13 cellular contexts compared by ENCODE assay signal in genomic region chr14:100308112-100308792, GRCh38. TPM values are rescaled to one million over a fixed set of nuclear protein-coding genes. Genes with fewer than 3 reads are reported as not detected.
A peak's percentile ranks its signal among the peaks of the same experiment; 100 is the strongest.
DNase-seq lines count a peak whose midpoint lies in the region; ATAC-seq and TF ChIP-seq lines count a peak whose summit lies in the region.
"Had no signal": no experiment of that assay in that cellular context is flagged by ENCODE, and none has a peak within 500 bp of the region (broad histone marks: within the 10 kb centered on the region; RNA-seq: fewer than 3 reads in every experiment).

No MANE protein-coding gene starts in this region.

- H3K36me3 ChIP-seq in left ventricle myocardium inferior (no peaks in the 10 kb centered on the region), upper lobe of right lung (no peaks in the 10 kb centered on the region)
- H3K36me3 ChIP-seq: brain microvascular endothelial cell had no signal

- TF ChIP-seq CTCF in left ventricle myocardium inferior (IDR thresholded peaks at IDR 0.05; ENCODE audit: borderline replicate concordance) (no peak), upper lobe of right lung (IDR thresholded peaks at IDR 0.05) (no peak)

- H3K27me3 ChIP-seq in left ventricle myocardium inferior (ENCODE audit: low read depth) (no peaks in the 10 kb centered on the region), upper lobe of right lung (no peaks in the 10 kb centered on the region)
- H3K27me3 ChIP-seq: brain microvascular endothelial cell had no signal

- intact Hi-C loops in left ventricle myocardium inferior (cut with micrococcal nuclease) (no loop called here), Right ventricle myocardium inferior (cut with DNase I) (loop anchor here (5.0 kb wide), 1 partner anchor 66 kb away; no protein-coding TSS in a partner anchor), upper lobe of right lung (cut with DNase I) (no loop called here)

- peaks cover 71% of the 10 kb centered on the region for H3K4me1 ChIP-seq in left ventricle myocardium inferior
- peaks cover 26% of the 10 kb centered on the region for H3K4me1 ChIP-seq in upper lobe of right lung

- H3K27ac ChIP-seq in left ventricle myocardium inferior (replicated peaks) (peak overlapping the region; percentile 94), upper lobe of right lung (no peak overlapping the region)
- H3K27ac ChIP-seq: brain microvascular endothelial cell had no signal

- peak overlapping the region; percentile 88 for H3K4me3 ChIP-seq in left ventricle myocardium inferior
- H3K4me3 ChIP-seq in iPS-18c (ENCODE audit: insufficient read depth, low read depth, low read length) = peak overlapping the region; percentile 93
- peak overlapping the region; percentile 93 for H3K4me3 ChIP-seq in upper lobe of right lung

- no peak for DNase-seq in left ventricle myocardium inferior
- no peak for DNase-seq in Right ventricle myocardium inferior (ENCODE audit: missing footprints)
- peak; percentile 30 for DNase-seq in SW480 (ENCODE audit: low spot score)
- DNase-seq in upper lobe of right lung = no peak
- DNase-seq in activated effector memory CD4-positive, alpha-beta T cell treated with Interleukin-2 at 50 U/mL for 16 hours = no peak
- DNase-seq in stimulated activated CD4-positive, alpha-beta T cell treated with anti-CD3 and anti-CD28 coated beads, Interleukin-2, amount 100 ng/mL, for 48 hours = no peak
- DNase-seq: brain microvascular endothelial cell; NCI-H1417 treated with DMSO at 0.1 percent for 48 hours; stimulated activated CD4-positive, alpha-beta T cell treated with anti-CD3 and anti-CD28 coated beads, Interleukin-4, amount 100 ng/mL, for 24 hours had no signal

- ATAC-seq in Right ventricle myocardium inferior (no peak), upper lobe of right lung (no peak), HG02970 (IDR thresholded peaks at IDR 0.05; ENCODE audit: low FRiP score, unreplicated experiment) (no peak)

- no peaks in the 10 kb centered on the region for H3K9me3 ChIP-seq in left ventricle myocardium inferior (replicated peaks)
- H3K9me3 ChIP-seq in iPS-18c (ENCODE audit: control insufficient read depth, insufficient read depth, low read length) = peaks cover 2% of the 10 kb centered on the region
- H3K9me3 ChIP-seq in upper lobe of right lung = no peaks in the 10 kb centered on the region

RNA-seq across cellular contexts. Expression of gene SLC25A29, which starts 2.0 kb away (rescaled TPM):
- 24.5 TPM for total RNA-seq in left ventricle myocardium inferior
- 18.6 TPM for total RNA-seq in Right ventricle myocardium inferior
- total RNA-seq in upper lobe of right lung = 104 TPM

RNA-seq across cellular contexts. Expression of gene SLC25A47, which starts 14.9 kb away (rescaled TPM):
- total RNA-seq in left ventricle myocardium inferior (not detected), Right ventricle myocardium inferior (not detected), upper lobe of right lung (not detected)
- total RNA-seq: kidney epithelial cell; T-helper 2 cell treated with Interferon-gamma antibody and Interleukin-4, amounts not matched to agents 100 ng/mL and 5 ng/mL, for 36 hours had no signal
